Comparison of ENCODE assay signal across 8 cellular contexts in the genomic region with DNA sequence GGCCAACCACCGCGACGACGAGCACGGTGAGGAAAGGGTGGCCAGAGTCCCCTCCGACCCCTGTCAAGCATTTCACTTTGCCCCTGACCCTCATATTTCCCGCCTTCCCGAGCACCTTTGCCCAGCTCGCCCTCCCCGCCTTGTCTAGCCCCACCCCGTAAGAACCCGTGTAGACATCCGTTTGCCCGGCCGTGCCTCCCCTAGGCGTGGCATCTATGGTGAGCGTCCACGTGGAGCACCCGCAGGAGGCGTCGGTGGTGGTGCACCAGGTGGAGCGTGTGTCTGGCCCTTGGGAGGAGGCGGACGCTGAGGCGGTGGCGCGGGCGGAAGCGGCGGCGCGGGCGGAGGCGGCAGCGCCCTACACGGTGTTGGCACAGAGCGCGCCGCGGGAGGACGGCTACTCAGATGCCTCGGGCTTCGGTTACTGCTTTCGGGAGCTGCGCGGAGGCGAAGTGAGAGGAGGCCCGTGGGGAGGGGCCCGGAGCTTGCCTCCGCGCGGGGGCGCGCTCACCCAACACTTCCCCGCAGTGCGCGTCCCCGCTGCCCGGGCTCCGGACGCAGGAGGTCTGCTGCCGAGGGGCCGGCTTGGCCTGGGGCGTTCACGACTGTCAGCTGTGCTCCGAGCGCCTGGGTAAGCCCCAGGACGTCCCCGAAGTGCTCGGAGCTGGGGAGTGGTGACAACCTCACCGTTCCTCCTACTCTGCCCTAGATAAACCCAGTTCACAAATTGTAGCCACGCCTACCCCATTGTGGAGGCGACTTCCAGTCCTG. TPM values are rescaled to one million over a fixed set of nuclear protein-coding genes. Genes with fewer than 3 reads are reported as not detected.
DNase-seq lines count a peak whose midpoint lies in the region; ATAC-seq and TF ChIP-seq lines count a peak whose summit lies in the region.

No MANE protein-coding gene starts in this region.

- H3K9me3 ChIP-seq in PC-9 (ENCODE audit: insufficient read depth, low read depth), result no peaks in the 10 kb centered on the region

- no peaks in the 10 kb centered on the region for H3K9me3 Mint-ChIP-seq in nephron progenitor cell

- no peak overlapping the region for H3K27ac Mint-ChIP-seq in nephron progenitor cell

- POLR2A ChIA-PET in PC-9 (lab: Charles Lee; ENCODE audit: unreplicated experiment), result interaction anchor here (0.6 to 0.9 kb wide), 3 partner anchors 9 to 759 kb away, joined by 3 to 9 read pairs (median 3); partner anchors contain the start of gene B9D2

- no TSS peak for BruUV-seq in PC-9 (replicated peaks; lab: Mats Ljungman, UMichigan)

- peaks cover 78% of the 10 kb centered on the region for H3K4me1 Mint-ChIP-seq in nephron progenitor cell

- no peaks in the 10 kb centered on the region for H4K20me1 ChIP-seq in PC-9 (ENCODE audit: insufficient read depth)

- H3K4me2 ChIP-seq in PC-9, result peak overlapping the region; percentile 99

- H2AFZ ChIP-seq in PC-9, result peak overlapping the region; percentile 78

- H3K36me3 Mint-ChIP-seq in nephron progenitor cell (ENCODE audit: low read depth), result peaks cover 6% of the 10 kb centered on the region

- CTCF ChIA-PET in PC-9 (lab: Charles Lee), result interaction anchor here (0.5 to 0.7 kb wide), 3 partner anchors 29 to 202 kb away, joined by 3 to 6 read pairs (median 4); no protein-coding TSS in a partner anchor

- peak overlapping the region; percentile 78 for H3K4me3 Mint-ChIP-seq in nephron progenitor cell

- intact Hi-C loops in PC-9 (cut with micrococcal nuclease; ENCODE audit: unreplicated experiment), result loop anchor here (2.0 to 5.0 kb wide), 3 partner anchors 35 to 178 kb away; partner anchors contain the start of genes BLVRB and SERTAD1

- H3K27ac ChIP-seq in PC-9, result peak overlapping the region; percentile 31
- H3K27ac ChIP-seq in temporal lobe (ENCODE audit: low read depth, low read length), result peak overlapping the region; percentile 30

- no peak for TF ChIP-seq CTCF in PC-9 (conservative IDR thresholded peaks at IDR 0.05)
- no peak for TF ChIP-seq CTCF in fibroblast of mammary gland (conservative IDR thresholded peaks at IDR 0.05; ENCODE audit: control insufficient read depth, insufficient read depth, low read depth, low read length)
- no peak for TF ChIP-seq CTCF in nephron progenitor cell (IDR thresholded peaks at IDR 0.05)

- peaks cover 32% of the 10 kb centered on the region; the same call in 1 of the 2 replicates for H3F3A ChIP-seq in PC-9 (ENCODE audit: insufficient read depth, low read depth)

- no peaks in the 10 kb centered on the region for H3K79me2 ChIP-seq in PC-9 (ENCODE audit: low read depth)

- no peaks in the 10 kb centered on the region for H3K36me3 ChIP-seq in PC-9 (ENCODE audit: low read depth)

- H3K9me2 ChIP-seq in PC-9 (ENCODE audit: insufficient read depth), result no peaks in the 10 kb centered on the region

- H3K27me3 ChIP-seq in PC-9 (ENCODE audit: insufficient read depth, low read depth), result peaks cover 12% of the 10 kb centered on the region

- H3K27me3 Mint-ChIP-seq in nephron progenitor cell (ENCODE audit: low read depth, poor library complexity), result peaks cover 85% of the 10 kb centered on the region

- peak; percentile 29 for ATAC-seq in HG03108 (IDR thresholded peaks at IDR 0.05; ENCODE audit: unreplicated experiment)

- peak; percentile 59 for DNase-seq in ELR (ENCODE audit: low read depth)
- peak; percentile 83 to 90 for DNase-seq in PC-9
- DNase-seq in activated T-cell treated with anti-CD3 and anti-CD28 coated beads, Interleukin-2, amount 50 U/mL, for 48 hours, result peak; percentile 84 to 88
- DNase-seq in fibroblast of mammary gland (ENCODE audit: low read depth), result peak; percentile 53
- DNase-seq in nephron progenitor cell, result peak; percentile 71
- no peak for DNase-seq in cerebellar nuclear complex (lab: John Stamatoyannopoulos, UW)

- H3K4me3 ChIP-seq in PC-9 (peak overlapping the region; percentile 63), fibroblast of mammary gland (ENCODE audit: control insufficient read depth, low read depth, low read length) (peak overlapping the region; percentile 30)

- H3K4me1 ChIP-seq in PC-9 (replicated peaks; ENCODE audit: insufficient read depth), result peaks cover 44% of the 10 kb centered on the region

RNA-seq across cellular contexts. Expression of gene LTBP4, which starts 4.2 kb away (rescaled TPM):
- 163 and 203 TPM in 2 replicates for total RNA-seq in PC-9 (2021)
- 20.7 TPM for total RNA-seq in temporal lobe

RNA-seq across cellular contexts. Expression of gene SHKBP1, which starts 28.7 kb away (rescaled TPM):
- total RNA-seq in PC-9 (2021) (90.1 and 93.7 TPM in 2 replicates), temporal lobe (3.4 TPM)

Comparison
In these comparisons a context has a peak if more than half of its experiments do, and no peak if none do; other contexts are left out.
1. DNase-seq: peak in ELR (single experiment), PC-9 (2 of 2), activated T-cell treated with anti-CD3 and anti-CD28 coated beads, Interleukin-2, amount 50 U/mL, for 48 hours (2 of 2), fibroblast of mammary gland (single experiment) and nephron progenitor cell (single experiment); none in cerebellar nuclear complex (0 of 2).
2. RNA of gene SHKBP1, which starts 28.7 kb away (total RNA-seq): 90.1 to 93.7 TPM in PC-9; 3.4 TPM in temporal lobe (single experiment); every median in the first group is over 10 times any median in the second.